In genomic region chr17:78374631-78375274, GRCh38 we compare ENCODE assay signal across 9 cellular contexts. TPM values are rescaled to one million over a fixed set of nuclear protein-coding genes. Genes with fewer than 3 reads are reported as not detected.
DNase-seq lines count a peak whose midpoint lies in the region; ATAC-seq and TF ChIP-seq lines count a peak whose summit lies in the region.
"Had no signal": no experiment of that assay in that cellular context is flagged by ENCODE, and none has a peak within 500 bp of the region (broad histone marks: within the 10 kb centered on the region; RNA-seq: fewer than 3 reads in every experiment).

No MANE protein-coding gene starts in this region.

- no peak for TF ChIP-seq EP300 in ovary (IDR thresholded peaks at IDR 0.05)

- no peak for TF ChIP-seq POLR2A in ovary (IDR thresholded peaks at IDR 0.05)

- in situ Hi-C loops in brain microvascular endothelial cell (cut with HindIII; ENCODE audit: low pct_ligation_motif_present, low sequenced_read_pairs), result no loop called here

- H3K27ac ChIP-seq in brain microvascular endothelial cell (peak overlapping the region; percentile 94), skin epidermis (peak overlapping the region in 20 of 21 experiments; percentile 26 to 94 (median 78)), ovary (no peak overlapping the region)
- H3K27ac ChIP-seq: SK-N-MC had no signal

- no peaks in the 10 kb centered on the region for H3K9me3 ChIP-seq in ovary

- H3K27me3 ChIP-seq in brain microvascular endothelial cell (replicated peaks), result no peaks in the 10 kb centered on the region
- H3K27me3 ChIP-seq in ovary, result no peaks in the 10 kb centered on the region

- H3K4me3 ChIP-seq in brain microvascular endothelial cell (ENCODE audit: low read depth, low read length) (no peak overlapping the region), skin epidermis (no peak overlapping the region), ovary (no peak overlapping the region)
- H3K4me3 ChIP-seq: SK-N-MC had no signal

- DNase-seq in HK-2 (ENCODE audit: unreplicated experiment) (peak; percentile 71), brain microvascular endothelial cell (peak; percentile 68), iPS-NIHi11 (ENCODE audit: low spot score) (peak; percentile 73), ovary (no peak)

- H3K4me1 ChIP-seq in ovary (ENCODE audit: insufficient read depth), result no peaks in the 10 kb centered on the region

- no peak for ATAC-seq in HG03196 (IDR thresholded peaks at IDR 0.05; ENCODE audit: unreplicated experiment)
- ATAC-seq in GM18868 (IDR thresholded peaks at IDR 0.05; ENCODE audit: unreplicated experiment), result no peak
- ATAC-seq in GM21381 (IDR thresholded peaks at IDR 0.05; ENCODE audit: unreplicated experiment), result no peak

- WGBS in ovary, 3 donors, result 55 to 58% (median 56%) methylated on average over 14 of the region's 14 CpGs

- H3K36me3 ChIP-seq in brain microvascular endothelial cell (replicated peaks) (no peaks in the 10 kb centered on the region), ovary (no peaks in the 10 kb centered on the region)

- intact Hi-C loops in ovary (cut with DNase I), result loop anchor here in 1 of 4 donors (10.0 kb wide), 1 partner anchor 250 kb away; the partner anchor contains the start of gene TMC6

- no peak for TF ChIP-seq CTCF in brain microvascular endothelial cell (IDR thresholded peaks at IDR 0.05; ENCODE audit: low read depth, low read length, missing control alignments)
- no peak for TF ChIP-seq CTCF in ovary (IDR thresholded peaks at IDR 0.05)

RNA-seq across cellular contexts. Expression of gene PGS1, which starts 3.7 kb away (rescaled TPM):
- total RNA-seq in ovary, result 10 to 100 TPM; 27.2 to 50.2 (median 37.6) TPM
- polyA plus RNA-seq in ovary, result 10 to 100 TPM; 13.5 to 28.7 TPM

RNA-seq across cellular contexts. Expression of gene SOCS3, which starts 14.9 kb away (rescaled TPM):
- 100 to 1,000 TPM in 2 of 7 donors, 10 to 100 TPM in 5; 14.4 to 284 (median 56.5) TPM for total RNA-seq in ovary
- 10 to 100 TPM; 21.9 to 69.5 TPM for polyA plus RNA-seq in ovary

Comparison
In these comparisons a context has a peak if more than half of its experiments do, and no peak if none do; other contexts are left out.
1. DNase-seq: peak in HK-2 (single experiment), brain microvascular endothelial cell (single experiment) and iPS-NIHi11 (single experiment); none in ovary (0 of 5).
2. H3K27ac ChIP-seq: peak in brain microvascular endothelial cell (single experiment) and skin epidermis (20 of 21); none in ovary (0 of 2).